1 cellular context compared by ENCODE assay signal in genomic region chr17:42964161-42964932, GRCh38.
A peak's percentile ranks its signal among the peaks of the same experiment; 100 is the strongest.
TF ChIP-seq lines count a peak whose summit lies in the region.

Gene AARSD1, minus strand, starts transcription at chr17:42964454. Its CDS starts 14 bp downstream, at chr17:42964440.

TF ChIP-seq in IMR-90, 13 proteins besides CTCF, POLR2A, EP300 and RAD21 (continued from another document):
- TF ChIP-seq ELK1 (IDR thresholded peaks at IDR 0.05; ENCODE audit: borderline replicate concordance, low read depth, low read length) (no peak), RFX5 (IDR thresholded peaks at IDR 0.05; ENCODE audit: low read depth, low read length) (no peak), BHLHE40 (IDR thresholded peaks at IDR 0.05; ENCODE audit: low read depth, low read length) (0 out of 2 replicates have a peak, but pooled peaks have one; percentile 24), MXI1 (IDR thresholded peaks at IDR 0.05; ENCODE audit: borderline replicate concordance, low read depth, low read length) (peak; percentile 79), SMC3 (IDR thresholded peaks at IDR 0.05; ENCODE audit: low read depth, low read length) (no peak), CHD1 (IDR thresholded peaks at IDR 0.05; ENCODE audit: low read depth, low read length) (no peak), USF2 (IDR thresholded peaks at IDR 0.05; ENCODE audit: low read depth, low read length) (no peak; the same call in 1 of the 2 replicates), CEBPB (IDR thresholded peaks at IDR 0.05; ENCODE audit: low read depth, low read length) (no peak)
